In genomic region chr5:179023528-179024189, GRCh38 we compare ENCODE assay signal across 8 cellular contexts. TPM values are rescaled to one million over a fixed set of nuclear protein-coding genes. Genes with fewer than 3 reads are reported as not detected.
A peak's percentile ranks its signal among the peaks of the same experiment; 100 is the strongest.
DNase-seq lines count a peak whose midpoint lies in the region; ATAC-seq and TF ChIP-seq lines count a peak whose summit lies in the region.

ZNF879 (plus strand) TSS chr5:179023804; CDS start chr5:179025005, 1,201 bp downstream.

- H3K27me3 ChIP-seq in Panc1 (ENCODE audit: control insufficient read depth, insufficient read depth, low read length) = no peaks in the 10 kb centered on the region
- no peaks in the 10 kb centered on the region for H3K27me3 ChIP-seq in esophagus squamous epithelium
- H3K27me3 ChIP-seq in mucosa of stomach (ENCODE audit: control insufficient read depth, insufficient read depth, low read length) = no peaks in the 10 kb centered on the region

- H3K27ac Mint-ChIP-seq in activated T-helper 1 cell treated with anti-CD3 and anti-CD28 coated beads, Interleukin-12 subunit alpha, Interleukin-12 subunit beta, Interleukin-2, Interleukin-4 antibody, amounts not matched to agents 30 ng/mL and 10 ng/mL and 1 ng/mL, durations not matched to agents 14 hours and 24 hours and 36 hours = peak within 1 kb of the TSS; percentile 78

- H3K27ac ChIP-seq in Panc1 (ENCODE audit: low read length) = peak within 1 kb of the TSS; percentile 81
- H3K27ac ChIP-seq in esophagus squamous epithelium = peak within 1 kb of the TSS; percentile 70 to 95 (median 84)

- H3K4me1 ChIP-seq in Panc1 (ENCODE audit: control insufficient read depth, insufficient read depth, low read length) (peaks cover 6% of the 10 kb centered on the region; the same call in 1 of the 2 replicates), esophagus squamous epithelium (peaks cover 0 to 17% (median 10%) of the 10 kb centered on the region in 3 donors), mucosa of stomach (ENCODE audit: control insufficient read depth, insufficient read depth, low read length) (peaks cover 5% of the 10 kb centered on the region)

- in situ Hi-C loops in Panc1 (cut with HindIII; ENCODE audit: low pct_unique_long_range_greater_than_20kb, low sequenced_read_pairs) = no loop called here

- DNase-seq in NCI-H2081 (lab: John Stamatoyannopoulos, UW) = peak; percentile 75
- no peak for DNase-seq in NCI-H2081 treated with DMSO at 0.1 percent for 48 hours (lab: John Stamatoyannopoulos, UW)
- peak; percentile 87 for DNase-seq in Panc1 (ENCODE audit: low read depth, low spot score)
- peak; percentile 89 for DNase-seq in activated T-helper 1 cell treated with anti-CD3 and anti-CD28 coated beads, Interleukin-12 subunit alpha, Interleukin-12 subunit beta, Interleukin-2, Interleukin-4 antibody, amounts not matched to agents 30 ng/mL and 10 ng/mL and 1 ng/mL, durations not matched to agents 14 hours and 24 hours and 36 hours (ENCODE audit: low spot score)
- DNase-seq in esophagus squamous epithelium (lab: John Stamatoyannopoulos, UW) = peak; percentile 74
- DNase-seq in stimulated activated CD8-positive, alpha-beta memory T cell treated with anti-CD3 and anti-CD28 coated beads, Interleukin-4, amount 100 ng/mL, for 24 hours (ENCODE audit: low read depth) = peak; percentile 87

- H3K36me3 Mint-ChIP-seq in activated T-helper 1 cell treated with anti-CD3 and anti-CD28 coated beads, Interleukin-12 subunit alpha, Interleukin-12 subunit beta, Interleukin-2, Interleukin-4 antibody, amounts not matched to agents 30 ng/mL and 10 ng/mL and 1 ng/mL, durations not matched to agents 14 hours and 24 hours and 36 hours (ENCODE audit: low read depth) = peaks cover 22% of the 10 kb centered on the region

- H3K27me3 Mint-ChIP-seq in activated T-helper 1 cell treated with anti-CD3 and anti-CD28 coated beads, Interleukin-12 subunit alpha, Interleukin-12 subunit beta, Interleukin-2, Interleukin-4 antibody, amounts not matched to agents 30 ng/mL and 10 ng/mL and 1 ng/mL, durations not matched to agents 14 hours and 24 hours and 36 hours (ENCODE audit: insufficient read depth) = no peaks in the 10 kb centered on the region

- intact Hi-C loops in Panc1 (cut with micrococcal nuclease; ENCODE audit: unreplicated experiment) = no loop called here
- intact Hi-C loops in activated T-helper 1 cell treated with anti-CD3 and anti-CD28 coated beads, Interleukin-12 subunit alpha, Interleukin-12 subunit beta, Interleukin-2, Interleukin-4 antibody, amounts not matched to agents 30 ng/mL and 10 ng/mL and 1 ng/mL, durations not matched to agents 14 hours and 24 hours and 36 hours (cut with micrococcal nuclease) = loop anchor here (1.0 to 10.0 kb wide), 8 partner anchors 37 to 1429 kb away; partner anchors contain the start of genes CLK4, NHP2, PHYKPL and RNF130
- intact Hi-C loops in esophagus squamous epithelium (cut with DNase I) = no loop called here

- peaks cover 10% of the 10 kb centered on the region for H3K4me1 Mint-ChIP-seq in activated T-helper 1 cell treated with anti-CD3 and anti-CD28 coated beads, Interleukin-12 subunit alpha, Interleukin-12 subunit beta, Interleukin-2, Interleukin-4 antibody, amounts not matched to agents 30 ng/mL and 10 ng/mL and 1 ng/mL, durations not matched to agents 14 hours and 24 hours and 36 hours (ENCODE audit: low read depth)

- POLR2A ChIA-PET in Panc1 (lab: Charles Lee) = no interaction called here

- H3K36me3 ChIP-seq in Panc1 (ENCODE audit: control insufficient read depth, insufficient read depth, low read length) = no peaks in the 10 kb centered on the region
- peaks cover 13 to 38% (median 18%) of the 10 kb centered on the region in 3 donors for H3K36me3 ChIP-seq in esophagus squamous epithelium
- peaks cover 8% of the 10 kb centered on the region for H3K36me3 ChIP-seq in mucosa of stomach (ENCODE audit: control insufficient read depth, insufficient read depth, low read length)

- H3K9me3 Mint-ChIP-seq in activated T-helper 1 cell treated with anti-CD3 and anti-CD28 coated beads, Interleukin-12 subunit alpha, Interleukin-12 subunit beta, Interleukin-2, Interleukin-4 antibody, amounts not matched to agents 30 ng/mL and 10 ng/mL and 1 ng/mL, durations not matched to agents 14 hours and 24 hours and 36 hours = peaks cover 46% of the 10 kb centered on the region

- H3K4me3 Mint-ChIP-seq in activated T-helper 1 cell treated with anti-CD3 and anti-CD28 coated beads, Interleukin-12 subunit alpha, Interleukin-12 subunit beta, Interleukin-2, Interleukin-4 antibody, amounts not matched to agents 30 ng/mL and 10 ng/mL and 1 ng/mL, durations not matched to agents 14 hours and 24 hours and 36 hours = peak within 1 kb of the TSS; percentile 95

- CTCF ChIA-PET in Panc1 (lab: Charles Lee) = no interaction called here

- ATAC-seq in HG03558 (IDR thresholded peaks at IDR 0.05; ENCODE audit: extremely low read depth, unreplicated experiment) (peak; percentile 74), Panc1 (peak; percentile 99)

- H3K4me3 ChIP-seq in Panc1 (ENCODE audit: low read depth in 2 of 2, low read length in 2 of 2) (peak within 1 kb of the TSS; percentile 55 to 58), esophagus squamous epithelium (peak within 1 kb of the TSS; percentile 52 to 92 (median 69)), mucosa of stomach (ENCODE audit: low read length) (peak within 1 kb of the TSS; percentile 68)

- H3K9me3 ChIP-seq in Panc1 (ENCODE audit: control insufficient read depth, insufficient read depth, low read depth, low read length) (peaks cover 28% of the 10 kb centered on the region), esophagus squamous epithelium (peaks cover 0 to 38% (median 21%) of the 10 kb centered on the region in 3 donors), mucosa of stomach (ENCODE audit: control insufficient read depth, low read length) (peaks cover 16% of the 10 kb centered on the region)

- TF ChIP-seq CTCF in Panc1 (IDR thresholded peaks at IDR 0.05) = no peak
- peak in 1 of 6 experiments; percentile 32 for TF ChIP-seq CTCF in esophagus squamous epithelium (IDR thresholded peaks at IDR 0.05)

- no TSS peak for BruUV-seq in Panc1 (replicated peaks; lab: Mats Ljungman, UMichigan)

- H3K9ac ChIP-seq in mucosa of stomach (ENCODE audit: low read length) = peak within 1 kb of the TSS; percentile 58

- peak in 2 of 4 donors; percentile 27 to 54 for TF ChIP-seq POLR2A in esophagus squamous epithelium (IDR thresholded peaks at IDR 0.05)

- 2 to 7% methylated on average over 12 to 16 of the region's 72 CpGs for WGBS in esophagus squamous epithelium, 2 donors

RNA-seq across cellular contexts. Expression of gene ZNF879, which starts in this region (rescaled TPM):
- total RNA-seq in Panc1 (2021; ENCODE audit: unreplicated experiment) = 5.9 TPM
- polyA plus RNA-seq in Panc1 (2012; ENCODE audit: insufficient read length) = 3.5 TPM
- total RNA-seq in activated T-helper 1 cell treated with anti-CD3 and anti-CD28 coated beads, Interleukin-12 subunit alpha, Interleukin-12 subunit beta, Interleukin-2, Interleukin-4 antibody, amounts not matched to agents 30 ng/mL and 10 ng/mL and 1 ng/mL, durations not matched to agents 14 hours and 24 hours and 36 hours = 2.2 and 4.2 TPM in 2 replicates
- 1 to 10 TPM; 2.1 to 8.0 (median 4.6) TPM for total RNA-seq in esophagus squamous epithelium
